In genomic region chr10:119409906-119410305, GRCh38 we compare ENCODE assay signal across 13 cellular contexts.
DNase-seq lines count a peak whose midpoint lies in the region; ATAC-seq and TF ChIP-seq lines count a peak whose summit lies in the region.
"Had no signal": no experiment of that assay in that cellular context is flagged by ENCODE, and none has a peak within 500 bp of the region (broad histone marks: within the 10 kb centered on the region; RNA-seq: fewer than 3 reads in every experiment).

No MANE protein-coding gene starts in this region.

- WGBS in mesodermal cell (ENCODE audit: insufficient coverage in 2 of 2), 2 experiments: 90 to 94% methylated on average over 18 of the region's 18 CpGs

- ATAC-seq in HG02884 (IDR thresholded peaks at IDR 0.05; ENCODE audit: unreplicated experiment): no peak
- ATAC-seq in HG03025 (IDR thresholded peaks at IDR 0.05; ENCODE audit: low FRiP score, unreplicated experiment): no peak
- no peak for ATAC-seq in GM21737 (IDR thresholded peaks at IDR 0.05; ENCODE audit: unreplicated experiment)
- ATAC-seq in HG03460 (IDR thresholded peaks at IDR 0.05; ENCODE audit: unreplicated experiment): no peak
- ATAC-seq: activated CD4-positive, alpha-beta T cell treated with anti-CD3 and anti-CD28 coated beads for 36 hours; activated T-cell treated with anti-CD3 and anti-CD28 coated beads, Interleukin-2, amount 50 U/mL, for 72 hours had no signal

- H3K27ac ChIP-seq in SJCRH30: no peak overlapping the region
- H3K27ac ChIP-seq in mesodermal cell (ENCODE audit: low read depth, low read length, severe bottlenecking): peak overlapping the region; percentile 53

- H3K4me3 ChIP-seq in SJCRH30: no peak overlapping the region
- no peak overlapping the region for H3K4me3 ChIP-seq in fibroblast of villous mesenchyme (ENCODE audit: low read depth, low read length)
- no peak overlapping the region for H3K4me3 ChIP-seq in mesodermal cell (ENCODE audit: extremely low read depth, insufficient read depth, low read length, poor library complexity, severe bottlenecking)

- H3K4me1 ChIP-seq in SJCRH30: peaks cover 41% of the 10 kb centered on the region
- peaks cover 11% of the 10 kb centered on the region for H3K4me1 ChIP-seq in mesodermal cell (ENCODE audit: control insufficient read depth, insufficient read depth, low read length, poor library complexity, severe bottlenecking)

- TF ChIP-seq CTCF in fibroblast of villous mesenchyme (IDR thresholded peaks at IDR 0.05; ENCODE audit: insufficient read depth, low read depth, low read length): no peak

- DNase-seq in SJCRH30: peak; percentile 65 to 67
- peak; percentile 99 for DNase-seq in fibroblast of villous mesenchyme (ENCODE audit: low read depth)
- DNase-seq in smooth muscle cell of the brain vasculature (ENCODE audit: low read depth, low spot score): peak; percentile 63
- DNase-seq: activated CD4-positive, alpha-beta T cell treated with anti-CD3 and anti-CD28 coated beads for 36 hours; activated T-cell treated with anti-CD3 and anti-CD28 coated beads, Interleukin-2, amount 50 U/mL, for 72 hours; DMS53; NCI-H1436 treated with DMSO at 0.1 percent for 48 hours; NK-92 treated with Interleukin-12 subunit alpha and Interleukin-12 subunit beta, amount 100 ng/mL, for 24 hours had no signal

- H3K36me3 ChIP-seq in SJCRH30 (no peaks in the 10 kb centered on the region), mesodermal cell (ENCODE audit: control insufficient read depth, insufficient read depth, low read length) (no peaks in the 10 kb centered on the region)

- H3K9me3 ChIP-seq in SJCRH30 (replicated peaks) (no peaks in the 10 kb centered on the region), mesodermal cell (ENCODE audit: control insufficient read depth, low read length) (no peaks in the 10 kb centered on the region)

- H3K27me3 ChIP-seq in SJCRH30: no peaks in the 10 kb centered on the region
